ENCODE assay signal across 12 cellular contexts in the genomic region with DNA sequence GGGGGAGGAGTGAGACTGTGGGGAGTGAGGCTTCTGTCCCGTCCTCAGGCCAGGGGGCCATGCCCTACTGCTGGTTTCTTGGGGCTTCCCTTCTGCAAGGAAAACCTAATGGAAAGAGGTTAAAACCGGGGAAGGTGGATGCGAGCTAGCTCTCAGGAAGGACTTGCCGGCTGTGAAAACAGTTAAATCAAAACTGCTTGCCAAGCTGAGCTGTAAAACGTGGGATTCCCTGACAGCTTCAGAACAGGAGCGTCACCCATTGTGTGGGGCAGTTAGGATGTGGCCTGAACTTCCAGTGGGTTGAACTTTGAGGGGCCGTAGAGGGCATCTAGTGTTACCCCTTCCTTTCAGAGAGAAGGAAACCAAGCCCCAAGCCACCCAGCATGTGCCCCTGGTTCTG. TPM values are rescaled to one million over a fixed set of nuclear protein-coding genes. Genes with fewer than 3 reads are reported as not detected.
A peak's percentile ranks its signal among the peaks of the same experiment; 100 is the strongest.
DNase-seq lines count a peak whose midpoint lies in the region; ATAC-seq and TF ChIP-seq lines count a peak whose summit lies in the region.
"Had no signal": no experiment of that assay in that cellular context is flagged by ENCODE, and none has a peak within 500 bp of the region (broad histone marks: within the 10 kb centered on the region; RNA-seq: fewer than 3 reads in every experiment).

No MANE protein-coding gene starts in this region.

- H3K9me3 ChIP-seq in muscle layer of duodenum (ENCODE audit: control insufficient read depth in 1 of 2, low read length in 2 of 2) = no peaks in the 10 kb centered on the region
- no peaks in the 10 kb centered on the region for H3K9me3 ChIP-seq in transverse colon

- no peak for TF ChIP-seq EP300 in transverse colon (IDR thresholded peaks at IDR 0.05; ENCODE audit: low read depth)

- H3K9me3 Mint-ChIP-seq in activated naive CD8-positive, alpha-beta T cell treated with anti-CD3 and anti-CD28 coated beads, Interleukin-2, amount 10 ng/mL, durations not matched to agents 7 days and 5 days = no peaks in the 10 kb centered on the region
- H3K9me3 Mint-ChIP-seq in activated naive CD8-positive, alpha-beta T cell treated with anti-CD3 and anti-CD28 coated beads for 36 hours = no peaks in the 10 kb centered on the region
- H3K9me3 Mint-ChIP-seq: central memory CD8-positive, alpha-beta T cell had no signal

- intact Hi-C loops in transverse colon (cut with DNase I; ENCODE audit: low total_unique reads) = no loop called here
- intact Hi-C loops in posterior vena cava (cut with DNase I) = no loop called here

- TF ChIP-seq POLR2A in transverse colon (IDR thresholded peaks at IDR 0.05) = no peak

- no peak for DNase-seq in activated naive CD8-positive, alpha-beta T cell treated with anti-CD3 and anti-CD28 coated beads, Interleukin-2, amount 10 ng/mL, durations not matched to agents 7 days and 5 days
- DNase-seq in activated naive CD8-positive, alpha-beta T cell treated with anti-CD3 and anti-CD28 coated beads for 36 hours = no peak
- DNase-seq in dermis microvascular lymphatic vessel endothelial cell (ENCODE audit: low read depth in 2 of 2) (peak; percentile 83 to 95), transverse colon (no peak), posterior vena cava (ENCODE audit: low spot score) (no peak)
- DNase-seq: activated CD4-positive, CD25-positive, alpha-beta regulatory T cell treated with anti-CD3 and anti-CD28 coated beads, Interleukin-2, amount 50 U/mL, for 72 hours; DMS79 treated with DMSO at 0.1 percent for 48 hours had no signal

- H3K27me3 Mint-ChIP-seq in activated naive CD8-positive, alpha-beta T cell treated with anti-CD3 and anti-CD28 coated beads, Interleukin-2, amount 10 ng/mL, durations not matched to agents 7 days and 5 days = no peaks in the 10 kb centered on the region
- no peaks in the 10 kb centered on the region for H3K27me3 Mint-ChIP-seq in activated naive CD8-positive, alpha-beta T cell treated with anti-CD3 and anti-CD28 coated beads for 36 hours
- H3K27me3 Mint-ChIP-seq: central memory CD8-positive, alpha-beta T cell; type B pancreatic cell had no signal

- H3K27me3 ChIP-seq in muscle layer of duodenum (ENCODE audit: low read depth, low read length) (no peaks in the 10 kb centered on the region), transverse colon (no peaks in the 10 kb centered on the region)

- no peak overlapping the region for H3K4me3 ChIP-seq in muscle layer of duodenum (ENCODE audit: low read depth in 1 of 2, low read length in 2 of 2)
- H3K4me3 ChIP-seq in transverse colon = no peak overlapping the region

- no peaks in the 10 kb centered on the region for H3K36me3 ChIP-seq in muscle layer of duodenum (ENCODE audit: control insufficient read depth in 1 of 2, insufficient read depth in 2 of 2, low read length in 2 of 2)
- no peaks in the 10 kb centered on the region for H3K36me3 ChIP-seq in transverse colon

- TF ChIP-seq CTCF in transverse colon (IDR thresholded peaks at IDR 0.05) = no peak

- peak overlapping the region; percentile 81 for H3K27ac Mint-ChIP-seq in activated naive CD8-positive, alpha-beta T cell treated with anti-CD3 and anti-CD28 coated beads, Interleukin-2, amount 10 ng/mL, durations not matched to agents 7 days and 5 days
- no peak overlapping the region for H3K27ac Mint-ChIP-seq in activated naive CD8-positive, alpha-beta T cell treated with anti-CD3 and anti-CD28 coated beads for 36 hours
- H3K27ac Mint-ChIP-seq: type B pancreatic cell had no signal

- in situ Hi-C loops in transverse colon (cut with MboI; ENCODE audit: low pct_ligation_motif_present in 1 of 4, low pct_unique_long_range_greater_than_20kb in 1 of 4, low sequenced_read_pairs in 3 of 4) = no loop called here

- H3K4me1 Mint-ChIP-seq in activated naive CD8-positive, alpha-beta T cell treated with anti-CD3 and anti-CD28 coated beads, Interleukin-2, amount 10 ng/mL, durations not matched to agents 7 days and 5 days = peaks cover 56% of the 10 kb centered on the region
- peaks cover 19% of the 10 kb centered on the region for H3K4me1 Mint-ChIP-seq in activated naive CD8-positive, alpha-beta T cell treated with anti-CD3 and anti-CD28 coated beads for 36 hours
- H3K4me1 Mint-ChIP-seq: central memory CD8-positive, alpha-beta T cell had no signal

- no peak for ATAC-seq in activated naive CD8-positive, alpha-beta T cell treated with anti-CD3 and anti-CD28 coated beads, Interleukin-2, amount 10 ng/mL, durations not matched to agents 7 days and 5 days (ENCODE audit: low read depth)
- ATAC-seq in HG02798 (IDR thresholded peaks at IDR 0.05; ENCODE audit: poor library complexity, unreplicated experiment) (no peak), GM21526 (IDR thresholded peaks at IDR 0.05; ENCODE audit: low FRiP score, unreplicated experiment) (no peak)

- H3K4me1 ChIP-seq in muscle layer of duodenum (ENCODE audit: control insufficient read depth in 1 of 2, insufficient read depth in 2 of 2, low read length in 2 of 2) = peaks cover 26 to 72% of the 10 kb centered on the region in 2 donors
- peaks cover 40 to 62% (median 55%) of the 10 kb centered on the region in 4 donors for H3K4me1 ChIP-seq in transverse colon

- H3K27ac ChIP-seq in muscle layer of duodenum (ENCODE audit: low read length) = peak overlapping the region; percentile 84
- H3K27ac ChIP-seq in transverse colon = peak overlapping the region; percentile 73 to 81 (median 77)

- no peaks in the 10 kb centered on the region for H3K36me3 Mint-ChIP-seq in activated naive CD8-positive, alpha-beta T cell treated with anti-CD3 and anti-CD28 coated beads, Interleukin-2, amount 10 ng/mL, durations not matched to agents 7 days and 5 days
- H3K36me3 Mint-ChIP-seq in activated naive CD8-positive, alpha-beta T cell treated with anti-CD3 and anti-CD28 coated beads for 36 hours = no peaks in the 10 kb centered on the region
- H3K36me3 Mint-ChIP-seq: type B pancreatic cell had no signal

- POLR2A ChIA-PET in activated naive CD8-positive, alpha-beta T cell treated with anti-CD3 and anti-CD28 coated beads, Interleukin-2, amount 10 ng/mL, durations not matched to agents 7 days and 5 days (lab: Charles Lee) = interaction anchor here (0.8 kb wide), 1 partner anchor 43 kb away, joined by 3 read pairs; no protein-coding TSS in a partner anchor

- H3K4me3 Mint-ChIP-seq in activated naive CD8-positive, alpha-beta T cell treated with anti-CD3 and anti-CD28 coated beads, Interleukin-2, amount 10 ng/mL, durations not matched to agents 7 days and 5 days = peak overlapping the region; percentile 49
- no peak overlapping the region for H3K4me3 Mint-ChIP-seq in activated naive CD8-positive, alpha-beta T cell treated with anti-CD3 and anti-CD28 coated beads for 36 hours
- H3K4me3 Mint-ChIP-seq: central memory CD8-positive, alpha-beta T cell; type B pancreatic cell had no signal

- WGBS in transverse colon (ENCODE audit: low coverage in 1 of 2), 2 donors = 50 to 52% methylated on average over 2 to 7 of the region's 7 CpGs

RNA-seq across cellular contexts. Expression of a gene that starts 13.1 kb away (rescaled TPM):
- total RNA-seq in activated naive CD8-positive, alpha-beta T cell treated with anti-CD3 and anti-CD28 coated beads, Interleukin-2, amount 10 ng/mL, durations not matched to agents 7 days and 5 days = 1 to 10 TPM; 4.6 to 4.7 TPM
- total RNA-seq in activated naive CD8-positive, alpha-beta T cell treated with anti-CD3 and anti-CD28 coated beads for 36 hours = under 1 TPM; 0.60 to 0.66 TPM
- 65.1 and 150 TPM in 2 replicates for total RNA-seq in dermis microvascular lymphatic vessel endothelial cell
- 100 to 1,000 TPM in 3 of 4 donors, 10 to 100 TPM in 1; 97.7 to 152 (median 148) TPM for total RNA-seq in transverse colon
- 10 to 100 TPM; 44.6 to 45.6 TPM for total RNA-seq in posterior vena cava

RNA-seq across cellular contexts. Expression of a gene that starts 47.7 kb away (rescaled TPM):
- not detected for total RNA-seq in activated naive CD8-positive, alpha-beta T cell treated with anti-CD3 and anti-CD28 coated beads, Interleukin-2, amount 10 ng/mL, durations not matched to agents 7 days and 5 days
- not detected for total RNA-seq in activated naive CD8-positive, alpha-beta T cell treated with anti-CD3 and anti-CD28 coated beads for 36 hours
- total RNA-seq in dermis microvascular lymphatic vessel endothelial cell (under 0.01 and 0.63 TPM in 2 replicates), transverse colon (100 to 1,000 TPM in 2 of 4 donors, 10 to 100 TPM in 2; 18.9 to 241 (median 78.9) TPM), posterior vena cava (1 to 10 TPM in 1 of 2 donors, under 1 TPM in 1; 0.71 to 3.0 TPM)

Comparison
In these comparisons a context has a peak if more than half of its experiments do, and no peak if none do; other contexts are left out.
1. DNase-seq: peak in dermis microvascular lymphatic vessel endothelial cell (2 of 2); none in activated naive CD8-positive, alpha-beta T cell treated with anti-CD3 and anti-CD28 coated beads, Interleukin-2, amount 10 ng/mL, durations not matched to agents 7 days and 5 days (single experiment), activated naive CD8-positive, alpha-beta T cell treated with anti-CD3 and anti-CD28 coated beads for 36 hours (single experiment), transverse colon (single experiment) and posterior vena cava (single experiment).
2. RNA of a gene that starts 13.1 kb away (total RNA-seq): 65.1 to 150 TPM in dermis microvascular lymphatic vessel endothelial cell, 97.7 to 152 TPM in transverse colon and 44.6 to 45.6 TPM in posterior vena cava; 4.6 to 4.7 TPM in activated naive CD8-positive, alpha-beta T cell treated with anti-CD3 and anti-CD28 coated beads, Interleukin-2, amount 10 ng/mL, durations not matched to agents 7 days and 5 days and 0.60 to 0.66 TPM in activated naive CD8-positive, alpha-beta T cell treated with anti-CD3 and anti-CD28 coated beads for 36 hours; every median in the first group is over 4 times any median in the second.
3. RNA of a gene that starts 47.7 kb away (total RNA-seq): 18.9 to 241 TPM in transverse colon; 0.71 to 3.0 TPM in posterior vena cava, not detected in activated naive CD8-positive, alpha-beta T cell treated with anti-CD3 and anti-CD28 coated beads for 36 hours, not detected in activated naive CD8-positive, alpha-beta T cell treated with anti-CD3 and anti-CD28 coated beads, Interleukin-2, amount 10 ng/mL, durations not matched to agents 7 days and 5 days and under 0.01 to 0.63 TPM in dermis microvascular lymphatic vessel endothelial cell; every median in the first group is over 4 times any median in the second.